ENCODE assay signal across 10 cellular contexts in genomic region chr9:109349431-109349846, GRCh38. TPM values are rescaled to one million over a fixed set of nuclear protein-coding genes. Genes with fewer than 3 reads are reported as not detected.
DNase-seq lines count a peak whose midpoint lies in the region; ATAC-seq, FAIRE-seq and TF ChIP-seq lines count a peak whose summit lies in the region.
"Had no signal": no experiment of that assay in that cellular context is flagged by ENCODE, and none has a peak within 500 bp of the region (broad histone marks: within the 10 kb centered on the region; RNA-seq: fewer than 3 reads in every experiment).

No MANE protein-coding gene starts in this region.

- H4K20me1 ChIP-seq in HepG2 (ENCODE audit: insufficient read depth, low read length) (no peaks in the 10 kb centered on the region), OCI-LY7 (ENCODE audit: insufficient read depth, low read length) (no peaks in the 10 kb centered on the region), Karpas-422 (ENCODE audit: insufficient read depth, low read depth, low read length) (no peaks in the 10 kb centered on the region)

- ATAC-seq in HepG2 (no peak), HG03439 (IDR thresholded peaks at IDR 0.05; ENCODE audit: unreplicated experiment) (no peak)

- H3K79me2 ChIP-seq in HepG2 (ENCODE audit: insufficient read depth, low read length), result no peaks in the 10 kb centered on the region
- H3K79me2 ChIP-seq in OCI-LY7 (ENCODE audit: insufficient read depth, low read depth, low read length), result no peaks in the 10 kb centered on the region
- H3K79me2 ChIP-seq in Karpas-422 (ENCODE audit: low read length), result no peaks in the 10 kb centered on the region

- CTCF ChIA-PET in HepG2 (lab: Yijun Ruan, JAX; ENCODE audit: low intra/inter-chr PET ratio, low total read pairs) (no interaction called here), OCI-LY7 (lab: Charles Lee; ENCODE audit: unreplicated experiment) (no interaction called here)

- TF ChIP-seq RAD21 in HepG2 (CRISPR knock-in tag; IDR thresholded peaks at IDR 0.05), result no peak

- H3K27me3 ChIP-seq in HepG2 (ENCODE audit: control insufficient read depth in 1 of 2, insufficient read depth in 2 of 2, low read length in 2 of 2) (0 out of 5 replicates have a peak, but pooled peaks cover 0 to 3% of the 10 kb centered on the region in 2 experiments), Karpas-422 (ENCODE audit: low read length) (no peaks in the 10 kb centered on the region)

- H3K9me2 ChIP-seq in OCI-LY7 (ENCODE audit: insufficient read depth, low read length) (no peaks in the 10 kb centered on the region), Karpas-422 (replicated peaks; ENCODE audit: insufficient read depth, low read length) (no peaks in the 10 kb centered on the region)

- intact Hi-C loops in HepG2 (cut with micrococcal nuclease; ENCODE audit: unreplicated experiment) (loop anchor here (5.0 kb wide), 1 partner anchor 167 kb away; no protein-coding TSS in a partner anchor), OCI-LY7 (cut with micrococcal nuclease; ENCODE audit: unreplicated experiment) (no loop called here)

- DNase-seq in Daoy (ENCODE audit: low read depth) (peak; percentile 80), NCI-H1436 treated with DMSO at 0.1 percent for 48 hours (lab: John Stamatoyannopoulos, UW) (peak; percentile 16), cardiac fibroblast (ENCODE audit: low read depth in 2 of 2) (peak; percentile 91 to 93), midbrain (lab: John Stamatoyannopoulos, UW) (peak; percentile 46), HepG2 (ENCODE audit: low spot score) (no peak), OCI-LY7 (ENCODE audit: low spot score) (no peak), Karpas-422 (no peak)

- TF ChIP-seq CTCF in cardiac fibroblast (IDR thresholded peaks at IDR 0.05; ENCODE audit: low read depth, low read length) (no peak), HepG2 (CRISPR knock-in tag; IDR thresholded peaks at IDR 0.05) (no peak), OCI-LY7 (conservative IDR thresholded peaks at IDR 0.05; ENCODE audit: low read length) (no peak)

- H3K4me3 ChIP-seq in cardiac fibroblast (replicated peaks in 1 of 2; ENCODE audit: low read depth in 2 of 2, low read length in 2 of 2), result no peak overlapping the region
- no peak overlapping the region for H3K4me3 ChIP-seq in HepG2 (replicated peaks in 1 of 3; ENCODE audit: insufficient read depth in 1 of 3, low read depth in 2 of 3, low read length in 3 of 3)
- H3K4me3 ChIP-seq in OCI-LY7 (ENCODE audit: low read depth, low read length, poor library complexity, severe bottlenecking), result no peak overlapping the region
- H3K4me3 ChIP-seq in Karpas-422 (ENCODE audit: low read length), result no peak overlapping the region

- H2AFZ ChIP-seq in HepG2 (ENCODE audit: low read length) (no peak overlapping the region), OCI-LY7 (ENCODE audit: low read length) (no peak overlapping the region), Karpas-422 (ENCODE audit: low read length) (no peak overlapping the region)

- H3K9me3 ChIP-seq in HepG2 (ENCODE audit: low read length) (no peaks in the 10 kb centered on the region), OCI-LY7 (ENCODE audit: low read length) (no peaks in the 10 kb centered on the region), Karpas-422 (ENCODE audit: low read length) (no peaks in the 10 kb centered on the region)

- peaks cover 13% of the 10 kb centered on the region for H3K4me1 ChIP-seq in HepG2 (ENCODE audit: insufficient read depth, low read length)
- no peaks in the 10 kb centered on the region for H3K4me1 ChIP-seq in OCI-LY7 (ENCODE audit: insufficient read depth, low read length, poor library complexity, severe bottlenecking)
- H3K4me1 ChIP-seq in Karpas-422 (ENCODE audit: low read length), result no peaks in the 10 kb centered on the region

- no peak for TF ChIP-seq EP300 in HepG2 (IDR thresholded peaks at IDR 0.05; ENCODE audit: low read depth in 2 of 2, low read length in 2 of 2)
- TF ChIP-seq EP300 in HepG2 (CRISPR knock-in tag; IDR thresholded peaks at IDR 0.05; ENCODE audit: borderline replicate concordance), result no peak

- TF ChIP-seq POLR2A in HepG2 (IDR thresholded peaks at IDR 0.05; ENCODE audit: insufficient read depth in 1 of 2, low read depth in 2 of 2, low read length in 2 of 2), result no peak

- in situ Hi-C loops in HepG2 (cut with HindIII; ENCODE audit: extremely low pct_ligation_motif_present, low pct_unique_long_range_greater_than_20kb), result no loop called here

- H3K36me3 ChIP-seq in HepG2 (replicated peaks in 1 of 2; ENCODE audit: control insufficient read depth in 1 of 2, insufficient read depth in 2 of 2, low read length in 2 of 2) (no peaks in the 10 kb centered on the region), OCI-LY7 (ENCODE audit: insufficient read depth, low read length) (no peaks in the 10 kb centered on the region), Karpas-422 (ENCODE audit: insufficient read depth, low read length) (no peaks in the 10 kb centered on the region)

- POLR2A ChIA-PET in HepG2 (lab: Yijun Ruan, JAX), result no interaction called here
- POLR2A ChIA-PET in OCI-LY7 (lab: Charles Lee), result no interaction called here

- no peak overlapping the region for H3K27ac ChIP-seq in HepG2 (ENCODE audit: extremely low read length, insufficient read depth, low read length)
- no peak overlapping the region for H3K27ac ChIP-seq in OCI-LY7 (ENCODE audit: low read depth, low read length, poor library complexity, severe bottlenecking)
- H3K27ac ChIP-seq in Karpas-422 (ENCODE audit: low read length), result no peak overlapping the region

- BruUV-seq in HepG2 (replicated peaks; lab: Mats Ljungman, UMichigan), result no TSS peak
- no TSS peak for BruUV-seq in OCI-LY7 (replicated peaks; lab: Mats Ljungman, UMichigan)

- H3K4me2 ChIP-seq in HepG2 (ENCODE audit: low read depth, low read length), result no peak overlapping the region
- no peak overlapping the region for H3K4me2 ChIP-seq in OCI-LY7 (ENCODE audit: low read length)
- no peak overlapping the region for H3K4me2 ChIP-seq in Karpas-422 (ENCODE audit: low read depth, low read length, poor library complexity, severe bottlenecking)

- FAIRE-seq in HepG2 (lab: Jason Lieb, UNC), result no peak
- FAIRE-seq: G401.6, TTC549 had no signal

- H3K9ac ChIP-seq in HepG2 (ENCODE audit: insufficient read depth, low read depth, low read length) (no peak overlapping the region), Karpas-422 (ENCODE audit: low read length) (no peak overlapping the region)

TF ChIP-seq in HepG2, 621 proteins besides CTCF, POLR2A, EP300 and RAD21 (continues in another document):
- TF ChIP-seq RFX5 (IDR thresholded peaks at IDR 0.05; ENCODE audit: low read depth, low read length), result no peak
- TF ChIP-seq ZZZ3 (CRISPR knock-in tag; IDR thresholded peaks at IDR 0.05; ENCODE audit: borderline replicate concordance), result no peak
- no peak for TF ChIP-seq SATB2 (CRISPR knock-in tag; IDR thresholded peaks at IDR 0.05)
- TF ChIP-seq ZBTB42 (CRISPR knock-in tag; IDR thresholded peaks at IDR 0.05), result no peak
- no peak for TF ChIP-seq ZNF317 (CRISPR knock-in tag; IDR thresholded peaks at IDR 0.05)
- TF ChIP-seq ZNF441 (CRISPR knock-in tag; IDR thresholded peaks at IDR 0.05; ENCODE audit: borderline replicate concordance), result no peak
- TF ChIP-seq ZNF549 (CRISPR knock-in tag; IDR thresholded peaks at IDR 0.05), result no peak

RNA-seq across cellular contexts. Expression of gene EPB41L4B, which starts 28.6 kb away (rescaled TPM):
- total RNA-seq in Daoy (2014; rRNA removed; shearing (Covaris generic)), result 12.9 and 14.0 TPM in 2 replicates
- total RNA-seq in HepG2 (2016; rRNA removed; fragmentation: Illumina TruSeq; extraction: Trizol), result 22.1 and 25.7 TPM in 2 replicates
- total RNA-seq in HepG2 (2016; cell fraction: cytosol; rRNA removed; fragmentation: Illumina TruSeq; extraction: Trizol; ENCODE audit: low read depth), result 6.6 and 7.8 TPM in 2 replicates
- total RNA-seq in HepG2 (2016; cell fraction: insoluble cytoplasmic fraction; rRNA removed; fragmentation: Illumina TruSeq; extraction: Trizol), result 22.0 TPM in 2 replicates
- 24.1 and 27.0 TPM in 2 replicates for total RNA-seq in HepG2 (2016; cell fraction: membrane; rRNA removed; fragmentation: Illumina TruSeq; extraction: Trizol)
- 16.1 and 18.9 TPM in 2 replicates for total RNA-seq in HepG2 (2016; cell fraction: nucleus; rRNA removed; fragmentation: Illumina TruSeq; extraction: Trizol)
- 15.1 and 17.6 TPM in 2 replicates for polyA plus RNA-seq in HepG2 (2011; rRNA removed)
- 8.9 and 12.7 TPM in 2 replicates for polyA plus RNA-seq in HepG2 (2011; cell fraction: cytosol; rRNA removed)
- polyA plus RNA-seq in HepG2 (2011; cell fraction: nucleus; rRNA removed), result 8.2 and 9.7 TPM in 2 replicates
- 15.0 and 16.1 TPM in 2 replicates for polyA plus RNA-seq in HepG2 (2012)
- 7.5 and 8.4 TPM in 2 replicates for polyA plus RNA-seq in HepG2 (2016; cell fraction: cytosol; fragmentation: Illumina TruSeq; extraction: Trizol; ENCODE audit: low read depth)
- polyA plus RNA-seq in HepG2 (2016; cell fraction: insoluble cytoplasmic fraction; fragmentation: Illumina TruSeq; extraction: Trizol; ENCODE audit: low read depth), result 26.8 and 28.4 TPM in 2 replicates
- polyA plus RNA-seq in HepG2 (2016; cell fraction: membrane; fragmentation: Illumina TruSeq; extraction: Trizol; ENCODE audit: low read depth), result 20.6 and 23.6 TPM in 2 replicates
- polyA plus RNA-seq in HepG2 (2016; cell fraction: nucleus; fragmentation: Illumina TruSeq; extraction: Trizol; ENCODE audit: insufficient read depth, low read depth), result 23.9 and 24.1 TPM in 2 replicates
- 8.0 and 15.3 TPM in 2 replicates for polyA minus RNA-seq in HepG2 (2011; rRNA and poly(A)+ RNA removed; ENCODE audit: low replicate concordance)
- 10.9 and 14.4 TPM in 2 replicates for polyA minus RNA-seq in HepG2 (2011; cell fraction: cytosol; rRNA and poly(A)+ RNA removed)
- 20.1 and 23.4 TPM in 2 replicates for polyA minus RNA-seq in HepG2 (2011; cell fraction: nucleus; rRNA and poly(A)+ RNA removed)
- 0.49 TPM in 1 of 2 replicates, not detected in the other for total RNA-seq in OCI-LY7 (2014; rRNA removed; shearing (Covaris generic))
- 0.11 and 0.29 TPM in 2 replicates for total RNA-seq in OCI-LY7 (2022)
- not detected in 2 replicates for total RNA-seq in Karpas-422 (2014; rRNA removed; shearing (Covaris generic); ENCODE audit: low replicate concordance)

Comparison
In these comparisons a context has a peak if more than half of its experiments do, and no peak if none do; other contexts are left out.
1. DNase-seq: peak in Daoy (single experiment), NCI-H1436 treated with DMSO at 0.1 percent for 48 hours (single experiment), cardiac fibroblast (2 of 2) and midbrain (single experiment); none in HepG2 (single experiment), OCI-LY7 (single experiment) and Karpas-422 (single experiment).